ENCODE assay signal across 31 cellular contexts in genomic region chr22:23392420-23393121, GRCh38.
"Had no signal": no experiment of that assay in that cellular context is flagged by ENCODE, and none has a peak within 500 bp of the region (broad histone marks: within the 10 kb centered on the region; RNA-seq: fewer than 3 reads in every experiment).

No MANE protein-coding gene starts in this region.

- H3K27ac Mint-ChIP-seq: activated CD4-positive, alpha-beta memory T cell treated with anti-CD3 and anti-CD28 coated beads for 36 hours; activated CD4-positive, alpha-beta T cell treated with anti-CD3 and anti-CD28 coated beads, Interleukin-2, amount 10 ng/mL, durations not matched to agents 24 days and 14 days; activated naive CD4-positive, alpha-beta T cell treated with anti-CD3 and anti-CD28 coated beads, Interleukin-2, amount 50 U/mL, for 72 hours; effector memory CD8-positive, alpha-beta T cell; immature natural killer cell; memory B cell; progenitor cell of endocrine pancreas; stimulated activated naive B cell treated with anti-CD40 and anti-IgM and Interleukin-4, amounts not matched to agents 10 μg/mL and 1 μg/mL and 100 μg/mL, for 72 hours; T-helper 17 cell had no signal

- H3K27ac ChIP-seq: ascending aorta, cardiac muscle cell, coronary artery, neutrophil, ovary, stomach, thyroid gland, WERI-Rb-1 had no signal

- H3K4me3 ChIP-seq: ascending aorta, cardiac muscle cell, coronary artery, mucosa of descending colon, ovary, stomach, thyroid gland had no signal

- H3K9me3 Mint-ChIP-seq: activated CD4-positive, alpha-beta memory T cell treated with anti-CD3 and anti-CD28 coated beads for 36 hours; activated CD4-positive, alpha-beta T cell treated with anti-CD3 and anti-CD28 coated beads, Interleukin-2, amount 10 ng/mL, durations not matched to agents 24 days and 14 days; activated naive CD4-positive, alpha-beta T cell treated with anti-CD3 and anti-CD28 coated beads, Interleukin-2, amount 50 U/mL, for 72 hours; brain; effector memory CD8-positive, alpha-beta T cell; immature natural killer cell; memory B cell; nephron; stimulated activated naive B cell treated with anti-CD40 and anti-IgM and Interleukin-4, amounts not matched to agents 10 μg/mL and 1 μg/mL and 100 μg/mL, for 72 hours had no signal

- H3K4me1 ChIP-seq: ascending aorta, stomach, thyroid gland had no signal

- ATAC-seq: activated naive CD4-positive, alpha-beta T cell treated with anti-CD3 and anti-CD28 coated beads, Interleukin-2, amount 50 U/mL, for 72 hours; effector memory CD8-positive, alpha-beta T cell; mucosa of descending colon; sciatic nerve; stimulated activated naive B cell treated with anti-CD40 and anti-IgM and Interleukin-4, amounts not matched to agents 10 μg/mL and 1 μg/mL and 100 μg/mL, for 72 hours; T-helper 17 cell had no signal

- DNase-seq: activated CD4-positive, alpha-beta memory T cell treated with anti-CD3 and anti-CD28 coated beads for 36 hours; activated CD4-positive, alpha-beta T cell treated with anti-CD3 and anti-CD28 coated beads, Interleukin-2, amount 10 ng/mL, durations not matched to agents 24 days and 14 days; activated CD4-positive, CD25-positive, alpha-beta regulatory T cell treated with anti-CD3 and anti-CD28 coated beads, Interleukin-2, amount 50 U/mL, for 72 hours; activated CD8-positive, alpha-beta memory T cell treated with anti-CD3 and anti-CD28 coated beads, Interleukin-2, amount 50 U/mL, for 4 hours; activated naive CD4-positive, alpha-beta T cell; activated T-cell treated with anti-CD3 and anti-CD28 coated beads, Interleukin-2, amount 50 U/mL, for 1 hour; effector memory CD8-positive, alpha-beta T cell; erythroblast; hypothalamus; immature natural killer cell; mucosa of descending colon; small intestine; stimulated activated CD4-positive, alpha-beta T cell treated with anti-CD3 and anti-CD28 coated beads, Interleukin-1b, Interleukin-23, amount 100 ng/mL, for 48 hours; stimulated activated naive B cell treated with anti-CD40 and anti-IgM and Interleukin-4, amounts not matched to agents 10 μg/mL and 1 μg/mL and 100 μg/mL, for 72 hours; stomach; SW 1271; T-helper 17 cell; T1000; thyroid gland; WERI-Rb-1 had no signal

- H3K27me3 ChIP-seq: ascending aorta, cardiac muscle cell, neutrophil, ovary, stomach, thyroid gland had no signal

- H3K36me3 ChIP-seq: ascending aorta, cardiac muscle cell, neutrophil, ovary, stomach, thyroid gland, WERI-Rb-1 had no signal

- H3K27me3 Mint-ChIP-seq: activated CD4-positive, alpha-beta memory T cell treated with anti-CD3 and anti-CD28 coated beads for 36 hours; activated CD4-positive, alpha-beta T cell treated with anti-CD3 and anti-CD28 coated beads, Interleukin-2, amount 10 ng/mL, durations not matched to agents 24 days and 14 days; brain; progenitor cell of endocrine pancreas; T-helper 17 cell had no signal

- H3K4me1 Mint-ChIP-seq: activated CD4-positive, alpha-beta T cell treated with anti-CD3 and anti-CD28 coated beads, Interleukin-2, amount 10 ng/mL, durations not matched to agents 24 days and 14 days; brain; immature natural killer cell; memory B cell; nephron; stimulated activated naive B cell treated with anti-CD40 and anti-IgM and Interleukin-4, amounts not matched to agents 10 μg/mL and 1 μg/mL and 100 μg/mL, for 72 hours; T-helper 17 cell had no signal

- H3K9me3 ChIP-seq: ascending aorta, mucosa of descending colon, neutrophil, ovary, stomach, thyroid gland had no signal

- H3K4me3 Mint-ChIP-seq: activated CD4-positive, alpha-beta memory T cell treated with anti-CD3 and anti-CD28 coated beads for 36 hours; activated CD4-positive, alpha-beta T cell treated with anti-CD3 and anti-CD28 coated beads, Interleukin-2, amount 10 ng/mL, durations not matched to agents 24 days and 14 days; brain; effector memory CD8-positive, alpha-beta T cell; immature natural killer cell; memory B cell; nephron; stimulated activated naive B cell treated with anti-CD40 and anti-IgM and Interleukin-4, amounts not matched to agents 10 μg/mL and 1 μg/mL and 100 μg/mL, for 72 hours; T-helper 17 cell had no signal

- H3K36me3 Mint-ChIP-seq: activated CD4-positive, alpha-beta memory T cell treated with anti-CD3 and anti-CD28 coated beads for 36 hours; activated naive CD4-positive, alpha-beta T cell treated with anti-CD3 and anti-CD28 coated beads, Interleukin-2, amount 50 U/mL, for 72 hours; brain; immature natural killer cell; memory B cell; stimulated activated naive B cell treated with anti-CD40 and anti-IgM and Interleukin-4, amounts not matched to agents 10 μg/mL and 1 μg/mL and 100 μg/mL, for 72 hours had no signal
